Comparison of ENCODE assay signal across 9 cellular contexts in the genomic region with DNA sequence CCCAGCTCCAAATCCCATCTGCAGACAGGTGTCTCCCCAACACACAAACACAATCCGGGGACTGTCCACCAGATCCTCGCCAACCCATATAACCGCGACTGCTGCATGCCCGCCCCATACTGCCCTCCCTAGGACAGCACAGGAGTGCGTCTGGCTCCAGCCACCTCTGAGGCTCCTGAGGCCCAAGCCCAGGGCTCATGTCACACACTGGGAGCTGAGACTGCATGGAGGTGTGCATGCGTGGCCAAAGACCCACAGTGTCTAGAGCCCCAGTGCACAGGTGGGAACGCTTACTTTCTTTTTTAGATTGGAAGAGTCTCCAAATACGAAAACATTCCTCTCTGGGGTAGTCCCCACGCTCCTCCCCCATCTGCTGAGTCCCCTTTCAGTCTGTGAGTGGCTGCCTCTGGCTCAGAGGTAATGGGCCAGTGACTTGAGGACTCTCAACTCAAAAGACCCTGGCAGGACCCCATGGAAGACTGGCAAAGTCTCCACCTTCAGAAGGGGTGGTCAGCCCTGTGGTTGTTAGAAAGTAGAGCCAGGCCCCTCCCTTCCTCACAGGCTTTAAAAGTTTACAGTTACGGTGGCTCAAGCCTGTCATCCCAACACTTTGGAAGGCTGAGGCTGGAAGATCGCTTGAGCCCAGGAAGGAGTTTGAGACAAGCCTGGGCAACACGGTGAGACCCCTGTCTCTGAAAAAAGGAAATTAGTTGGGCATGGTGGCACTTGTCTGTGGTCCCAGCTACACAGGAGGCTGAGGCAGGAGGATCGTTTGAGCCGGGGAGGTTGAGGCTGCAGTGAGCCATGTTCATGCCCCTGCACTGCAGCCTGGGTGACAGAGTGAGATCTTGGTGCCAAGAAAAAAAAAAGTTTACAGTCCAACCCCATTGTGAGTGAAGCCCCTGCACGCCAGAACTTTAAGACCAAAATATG. TPM values are rescaled to one million over a fixed set of nuclear protein-coding genes. Genes with fewer than 3 reads are reported as not detected.
A peak's percentile ranks its signal among the peaks of the same experiment; 100 is the strongest.
DNase-seq lines count a peak whose midpoint lies in the region; ATAC-seq and TF ChIP-seq lines count a peak whose summit lies in the region.
"Had no signal": no experiment of that assay in that cellular context is flagged by ENCODE, and none has a peak within 500 bp of the region (broad histone marks: within the 10 kb centered on the region; RNA-seq: fewer than 3 reads in every experiment).

No MANE protein-coding gene starts in this region.

- no peak for TF ChIP-seq POLR2A in vagina (IDR thresholded peaks at IDR 0.05)

- peak overlapping the region; percentile 88 for H3K27ac ChIP-seq in neutrophil
- peak overlapping the region; percentile 99 for H3K27ac ChIP-seq in vagina

- ATAC-seq in stimulated activated naive CD8-positive, alpha-beta T cell treated with anti-CD3 and anti-CD28 coated beads, Interleukin-15, Interleukin-2, amounts not matched to agents 100 U/mL and 50 U/mL, for 24 hours: no peak
- ATAC-seq in HG03520 (IDR thresholded peaks at IDR 0.05; ENCODE audit: unreplicated experiment) (no peak), GM21825 (IDR thresholded peaks at IDR 0.05; ENCODE audit: unreplicated experiment) (no peak)

- peaks cover 13% of the 10 kb centered on the region for H3K27me3 Mint-ChIP-seq in stimulated activated naive CD8-positive, alpha-beta T cell treated with anti-CD3 and anti-CD28 coated beads, Interleukin-15, Interleukin-2, amounts not matched to agents 100 ng/mL and 50 ng/mL, for 24 hours
- H3K27me3 Mint-ChIP-seq in dendritic cell treated with granulocyte-macrophage colony-stimulating factor and Interleukin-4, amounts not matched to agents 40 ng/mL and 50 ng/mL, for 4 days: peaks cover 22% of the 10 kb centered on the region
- peaks cover 16% of the 10 kb centered on the region for H3K27me3 Mint-ChIP-seq in osteocyte (ENCODE audit: unreplicated experiment)

- H3K4me1 Mint-ChIP-seq in stimulated activated naive CD8-positive, alpha-beta T cell treated with anti-CD3 and anti-CD28 coated beads, Interleukin-15, Interleukin-2, amounts not matched to agents 100 ng/mL and 50 ng/mL, for 24 hours (ENCODE audit: low read depth): peaks cover 58% of the 10 kb centered on the region
- H3K4me1 Mint-ChIP-seq in dendritic cell treated with granulocyte-macrophage colony-stimulating factor and Interleukin-4, amounts not matched to agents 40 ng/mL and 50 ng/mL, for 4 days (ENCODE audit: low read depth): peaks cover 65% of the 10 kb centered on the region
- H3K4me1 Mint-ChIP-seq in osteocyte (ENCODE audit: unreplicated experiment): peaks cover 20% of the 10 kb centered on the region

- peaks cover 10% of the 10 kb centered on the region for H3K36me3 Mint-ChIP-seq in stimulated activated naive CD8-positive, alpha-beta T cell treated with anti-CD3 and anti-CD28 coated beads, Interleukin-15, Interleukin-2, amounts not matched to agents 100 ng/mL and 50 ng/mL, for 24 hours (ENCODE audit: low read depth)
- peaks cover 33% of the 10 kb centered on the region for H3K36me3 Mint-ChIP-seq in dendritic cell treated with granulocyte-macrophage colony-stimulating factor and Interleukin-4, amounts not matched to agents 40 ng/mL and 50 ng/mL, for 4 days (ENCODE audit: low read depth)
- H3K36me3 Mint-ChIP-seq in osteocyte (ENCODE audit: unreplicated experiment): no peaks in the 10 kb centered on the region

- intact Hi-C loops in dendritic cell treated with granulocyte-macrophage colony-stimulating factor and Interleukin-4, amounts not matched to agents 40 ng/mL and 50 ng/mL, for 4 days (cut with micrococcal nuclease): no loop called here
- intact Hi-C loops in vagina (cut with DNase I): no loop called here

- H3K9me3 Mint-ChIP-seq in stimulated activated naive CD8-positive, alpha-beta T cell treated with anti-CD3 and anti-CD28 coated beads, Interleukin-15, Interleukin-2, amounts not matched to agents 100 ng/mL and 50 ng/mL, for 24 hours: no peaks in the 10 kb centered on the region
- H3K9me3 Mint-ChIP-seq in dendritic cell treated with granulocyte-macrophage colony-stimulating factor and Interleukin-4, amounts not matched to agents 40 ng/mL and 50 ng/mL, for 4 days: no peaks in the 10 kb centered on the region
- H3K9me3 Mint-ChIP-seq in osteocyte (ENCODE audit: unreplicated experiment): no peaks in the 10 kb centered on the region

- no peaks in the 10 kb centered on the region for H3K9me3 ChIP-seq in neutrophil
- no peaks in the 10 kb centered on the region for H3K9me3 ChIP-seq in vagina

- H3K4me3 Mint-ChIP-seq in stimulated activated naive CD8-positive, alpha-beta T cell treated with anti-CD3 and anti-CD28 coated beads, Interleukin-15, Interleukin-2, amounts not matched to agents 100 ng/mL and 50 ng/mL, for 24 hours: peak overlapping the region; percentile 70
- no peak overlapping the region for H3K4me3 Mint-ChIP-seq in dendritic cell treated with granulocyte-macrophage colony-stimulating factor and Interleukin-4, amounts not matched to agents 40 ng/mL and 50 ng/mL, for 4 days
- no peak overlapping the region for H3K4me3 Mint-ChIP-seq in osteocyte (ENCODE audit: unreplicated experiment)

- H3K4me1 ChIP-seq in neutrophil (ENCODE audit: control insufficient read depth in 1 of 2, insufficient read depth in 1 of 2, low read depth in 1 of 2, low read length in 1 of 2): peaks cover 40% of the 10 kb centered on the region in 2 experiments
- H3K4me1 ChIP-seq in vagina: peaks cover 73% of the 10 kb centered on the region

- H3K27me3 ChIP-seq in neutrophil (peaks cover 24% of the 10 kb centered on the region), vagina (no peaks in the 10 kb centered on the region)

- H3K27ac Mint-ChIP-seq in stimulated activated naive CD8-positive, alpha-beta T cell treated with anti-CD3 and anti-CD28 coated beads, Interleukin-15, Interleukin-2, amounts not matched to agents 100 ng/mL and 50 ng/mL, for 24 hours: peak overlapping the region; percentile 31
- peak overlapping the region; percentile 41 for H3K27ac Mint-ChIP-seq in dendritic cell treated with granulocyte-macrophage colony-stimulating factor and Interleukin-4, amounts not matched to agents 40 ng/mL and 50 ng/mL, for 4 days
- H3K27ac Mint-ChIP-seq in osteocyte (ENCODE audit: unreplicated experiment): no peak overlapping the region

- H3K36me3 ChIP-seq in neutrophil (peaks cover 32% of the 10 kb centered on the region), vagina (no peaks in the 10 kb centered on the region)

- TF ChIP-seq CTCF in neutrophil (IDR thresholded peaks at IDR 0.05): no peak
- TF ChIP-seq CTCF in vagina (IDR thresholded peaks at IDR 0.05): no peak
- TF ChIP-seq CTCF in osteocyte (IDR thresholded peaks at IDR 0.05): no peak

- no peak for DNase-seq in stimulated activated naive CD8-positive, alpha-beta T cell treated with anti-CD3 and anti-CD28 coated beads, Interleukin-15, Interleukin-2, amounts not matched to agents 100 U/mL and 50 U/mL, for 24 hours
- DNase-seq in vagina (ENCODE audit: extremely low spot score in 2 of 2) (peak in 1 of 2 donors; percentile 87), osteocyte (ENCODE audit: extremely low spot score, unreplicated experiment) (no peak)
- DNase-seq: MV-4-11 had no signal

- H3K4me3 ChIP-seq in neutrophil (ENCODE audit: low read depth in 1 of 2, low read length in 1 of 2) (no peak overlapping the region), vagina (peak overlapping the region; percentile 95 to 100)

RNA-seq across cellular contexts. Expression of gene CBX7, which starts 2.3 kb away (rescaled TPM):
- 98.0 TPM for total RNA-seq in vagina
- 8.1 and 9.6 TPM in 2 replicates for total RNA-seq in osteocyte

RNA-seq across cellular contexts. Expression of gene APOBEC3H, which starts 53.1 kb away (rescaled TPM):
- total RNA-seq in vagina (not detected), osteocyte (not detected in 2 replicates)

Comparison
In these comparisons a context has a peak if more than half of its experiments do, and no peak if none do; other contexts are left out.
1. H3K4me3 ChIP-seq: peak in vagina (2 of 2); none in neutrophil (0 of 2).